19 cellular contexts compared by ENCODE assay signal in the genomic region with DNA sequence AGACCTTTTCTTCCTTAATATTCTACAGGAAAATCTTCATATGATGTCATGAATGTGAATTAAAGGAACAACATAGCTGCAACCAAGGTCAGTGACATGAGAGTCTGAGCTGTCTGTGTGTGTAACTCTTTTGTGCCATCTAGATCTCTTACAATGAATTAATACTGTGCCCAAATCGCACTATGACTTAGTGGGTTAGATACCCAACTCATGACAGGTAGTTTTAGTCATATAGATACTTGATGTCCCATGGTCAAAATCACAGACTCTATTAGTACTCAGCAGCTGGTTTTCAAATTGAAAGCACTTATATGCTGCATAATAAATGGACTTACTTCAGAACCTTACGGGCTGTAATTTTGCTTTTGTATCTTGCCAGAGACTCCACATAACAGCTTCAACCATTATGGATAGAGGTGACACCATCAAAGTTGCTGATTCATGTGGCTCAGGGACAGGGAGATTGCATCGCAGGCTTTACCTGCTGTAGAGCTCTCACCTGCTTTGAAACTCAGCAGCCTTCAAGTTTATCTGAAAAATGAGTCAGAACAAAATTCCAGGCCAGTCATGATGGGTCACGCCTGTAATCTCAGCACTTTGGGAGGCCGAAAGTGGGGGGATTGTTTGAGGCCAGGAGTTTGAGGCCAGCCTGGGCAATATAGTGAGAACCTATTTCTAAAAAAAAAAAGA. TPM values are rescaled to one million over a fixed set of nuclear protein-coding genes. Genes with fewer than 3 reads are reported as not detected.
"Had no signal": no experiment of that assay in that cellular context is flagged by ENCODE, and none has a peak within 500 bp of the region (broad histone marks: within the 10 kb centered on the region; RNA-seq: fewer than 3 reads in every experiment).

No MANE protein-coding gene starts in this region.

- H3K4me1 ChIP-seq: body of pancreas, left lung, thyroid gland, uterus had no signal

- DNase-seq: activated CD4-positive, alpha-beta T cell treated with anti-CD3 and anti-CD28 coated beads, Interleukin-2, amount 50 U/mL, for 4 hours; activated naive CD4-positive, alpha-beta T cell; body of pancreas; central memory CD4-positive, alpha-beta T cell; dorsolateral prefrontal cortex; kidney; left lung; midbrain; sigmoid colon; stimulated activated CD4-positive, alpha-beta T cell treated with anti-CD3 and anti-CD28 coated beads, Interleukin-4, amount 100 ng/mL, for 24 hours; T-helper 1 cell; thyroid gland; uterus had no signal

- H3K4me1 Mint-ChIP-seq: nephron; stimulated activated memory B cell treated with anti-CD40 and anti-IgM and Interleukin-4, amounts not matched to agents 10 μg/mL and 1 μg/mL and 100 μg/mL, for 72 hours had no signal

- H3K4me3 Mint-ChIP-seq: activated T-helper 1 cell treated with anti-CD3 and anti-CD28 coated beads, Interleukin-12 subunit alpha, Interleukin-12 subunit beta, Interleukin-2, Interleukin-4 antibody, amounts not matched to agents 30 ng/mL and 10 ng/mL and 1 ng/mL, durations not matched to agents 14 hours and 24 hours and 36 hours; nephron; stimulated activated memory B cell treated with anti-CD40 and anti-IgM and Interleukin-4, amounts not matched to agents 10 μg/mL and 1 μg/mL and 100 μg/mL, for 72 hours had no signal

- H3K27me3 ChIP-seq: body of pancreas, dorsolateral prefrontal cortex, thyroid gland, uterus had no signal

- H3K27ac Mint-ChIP-seq: activated T-helper 1 cell treated with anti-CD3 and anti-CD28 coated beads, Interleukin-12 subunit alpha, Interleukin-12 subunit beta, Interleukin-2, Interleukin-4 antibody, amounts not matched to agents 30 ng/mL and 10 ng/mL and 1 ng/mL, durations not matched to agents 14 hours and 24 hours and 36 hours; nephron; stimulated activated memory B cell treated with anti-CD40 and anti-IgM and Interleukin-4, amounts not matched to agents 10 μg/mL and 1 μg/mL and 100 μg/mL, for 72 hours had no signal

- ATAC-seq: body of pancreas; left lung; stimulated activated memory B cell treated with anti-CD40 and anti-IgM and Interleukin-4, amounts not matched to agents 10 μg/mL and 1 μg/mL and 100 μg/mL, for 72 hours had no signal

- H3K9me3 ChIP-seq: left lung, sigmoid colon, thyroid gland, uterus had no signal

- H3K27ac ChIP-seq: body of pancreas, dorsolateral prefrontal cortex, left lung, sigmoid colon, thyroid gland, uterus had no signal

- H3K36me3 Mint-ChIP-seq: stimulated activated memory B cell treated with anti-CD40 and anti-IgM and Interleukin-4, amounts not matched to agents 10 μg/mL and 1 μg/mL and 100 μg/mL, for 72 hours had no signal

- H3K9me3 Mint-ChIP-seq: nephron had no signal

RNA-seq across cellular contexts. Expression of a gene that starts 12.6 kb away (rescaled TPM):
- total RNA-seq: activated T-helper 1 cell treated with anti-CD3 and anti-CD28 coated beads, Interleukin-12 subunit alpha, Interleukin-12 subunit beta, Interleukin-2, Interleukin-4 antibody, amounts not matched to agents 30 ng/mL and 10 ng/mL and 1 ng/mL, durations not matched to agents 14 hours and 24 hours and 36 hours; body of pancreas; epithelial cell of proximal tubule had no signal

RNA-seq across cellular contexts. Expression of a gene that starts 34.0 kb away (rescaled TPM):
- total RNA-seq: frontal cortex, lung microvascular endothelial cell had no signal
